In genomic region chr2:220452561-220452960, GRCh38 we compare ENCODE assay signal across 15 cellular contexts.
"Had no signal": no experiment of that assay in that cellular context is flagged by ENCODE, and none has a peak within 500 bp of the region (broad histone marks: within the 10 kb centered on the region; RNA-seq: fewer than 3 reads in every experiment).

No MANE protein-coding gene starts in this region.

- H3K4me3 ChIP-seq: esophagus squamous epithelium, heart left ventricle, psoas muscle, skin epidermis, stomach had no signal

- DNase-seq: cortex of kidney; effector memory CD8-positive, alpha-beta T cell; esophagus squamous epithelium; heart left ventricle; kidney glomerular epithelial cell; mammary epithelial cell; naive thymus-derived CD4-positive, alpha-beta T cell; nephron progenitor cell; psoas muscle; stimulated activated naive CD4-positive, alpha-beta T cell; stomach; substantia nigra; trophoblast cell had no signal

- H3K36me3 Mint-ChIP-seq: naive thymus-derived CD4-positive, alpha-beta T cell had no signal

- H3K4me3 Mint-ChIP-seq: effector memory CD8-positive, alpha-beta T cell; naive thymus-derived CD4-positive, alpha-beta T cell; nephron progenitor cell had no signal

- ATAC-seq: effector memory CD8-positive, alpha-beta T cell; heart left ventricle; naive thymus-derived CD4-positive, alpha-beta T cell; psoas muscle; sciatic nerve had no signal

- H3K27ac Mint-ChIP-seq: effector memory CD8-positive, alpha-beta T cell; naive thymus-derived CD4-positive, alpha-beta T cell; nephron progenitor cell had no signal

- H3K27me3 Mint-ChIP-seq: effector memory CD8-positive, alpha-beta T cell had no signal

- H3K4me1 Mint-ChIP-seq: naive thymus-derived CD4-positive, alpha-beta T cell had no signal
